Comparison of ENCODE assay signal across 11 cellular contexts in genomic region chr4:119785963-119786362, GRCh38.
A peak's percentile ranks its signal among the peaks of the same experiment; 100 is the strongest.
DNase-seq lines count a peak whose midpoint lies in the region; ATAC-seq, FAIRE-seq and TF ChIP-seq lines count a peak whose summit lies in the region.
"Had no signal": no experiment of that assay in that cellular context is flagged by ENCODE, and none has a peak within 500 bp of the region (broad histone marks: within the 10 kb centered on the region; RNA-seq: fewer than 3 reads in every experiment).

No MANE protein-coding gene starts in this region.

- H3K27ac ChIP-seq in H1 (ENCODE audit: low read depth, low read length) (no peak overlapping the region), osteoblast (ENCODE audit: low read depth, low read length) (no peak overlapping the region), spleen (no peak overlapping the region)
- H3K27ac ChIP-seq: vagina had no signal

- no peak for ATAC-seq in GM19324 (IDR thresholded peaks at IDR 0.05; ENCODE audit: low FRiP score, unreplicated experiment)

- no peaks in the 10 kb centered on the region for H3K4me1 ChIP-seq in Loucy (ENCODE audit: insufficient read depth, low read length, poor library complexity, severe bottlenecking)
- peaks cover 0 to 4% (median 2%) of the 10 kb centered on the region in 4 experiments; a peak in 2 of 7 replicates for H3K4me1 ChIP-seq in H1 (replicated peaks in 1 of 4; ENCODE audit: control insufficient read depth in 3 of 4, insufficient read depth in 4 of 4, low read length in 3 of 4)
- peaks cover 1% of the 10 kb centered on the region for H3K4me1 ChIP-seq in osteoblast (ENCODE audit: insufficient read depth, low read length)
- no peaks in the 10 kb centered on the region for H3K4me1 ChIP-seq in spleen
- H3K4me1 ChIP-seq: vagina had no signal

- H2BK20ac ChIP-seq in H1 (ENCODE audit: low read length) = no peak overlapping the region

- TF ChIP-seq POLR2A in H1 (IDR thresholded peaks at IDR 0.05; ENCODE audit: control extremely low read depth in 1 of 2, low read depth in 2 of 2, low read length in 2 of 2) = no peak
- no peak for TF ChIP-seq POLR2A in spleen (IDR thresholded peaks at IDR 0.05)

- H3K9me2 ChIP-seq in Loucy (replicated peaks; ENCODE audit: low read depth, low read length) = no peaks in the 10 kb centered on the region

- H3K79me2 ChIP-seq in Loucy (ENCODE audit: insufficient read depth, low read length) (no peaks in the 10 kb centered on the region), H1 (ENCODE audit: control insufficient read depth in 1 of 2, insufficient read depth in 2 of 2, low read length in 2 of 2) (no peaks in the 10 kb centered on the region), osteoblast (ENCODE audit: insufficient read depth, low read length) (no peaks in the 10 kb centered on the region)

- H3K36me3 ChIP-seq in Loucy (ENCODE audit: insufficient read depth, low read length) (no peaks in the 10 kb centered on the region), H1 (ENCODE audit: control insufficient read depth in 2 of 4, insufficient read depth in 4 of 4, low read length in 3 of 4) (no peaks in the 10 kb centered on the region), osteoblast (ENCODE audit: insufficient read depth, low read length) (no peaks in the 10 kb centered on the region), spleen (no peaks in the 10 kb centered on the region)
- H3K36me3 ChIP-seq: vagina had no signal

- no peaks in the 10 kb centered on the region for H3K79me1 ChIP-seq in H1 (ENCODE audit: low read depth, low read length)

- H2AFZ ChIP-seq in Loucy (ENCODE audit: low read length) (no peak overlapping the region), H1 (ENCODE audit: low read length) (no peak overlapping the region), osteoblast (ENCODE audit: low read length) (no peak overlapping the region)

- no peaks in the 10 kb centered on the region for H3K9me3 ChIP-seq in Loucy (ENCODE audit: insufficient read depth, low read depth, low read length)
- H3K9me3 ChIP-seq in H1 (ENCODE audit: insufficient read depth in 2 of 2, low read depth in 1 of 2, low read length in 1 of 2) = peaks cover 8 to 11% of the 10 kb centered on the region in 2 experiments; a peak in 3 of 4 replicates
- peaks cover 2% of the 10 kb centered on the region for H3K9me3 ChIP-seq in osteoblast (ENCODE audit: low read depth, low read length)
- peaks cover 0 to 18% (median 5%) of the 10 kb centered on the region in 8 donors for H3K9me3 ChIP-seq in spleen
- H3K9me3 ChIP-seq: vagina had no signal

- no peak overlapping the region for H3K4me3 ChIP-seq in Loucy (ENCODE audit: low read length, poor library complexity, severe bottlenecking)
- H3K4me3 ChIP-seq in H1 (ENCODE audit: extremely low read depth in 1 of 4, insufficient read depth in 2 of 4, low read depth in 3 of 4, low read length in 4 of 4) = no peak overlapping the region
- no peak overlapping the region for H3K4me3 ChIP-seq in osteoblast (ENCODE audit: insufficient read depth, low read length)
- H3K4me3 ChIP-seq in spleen = no peak overlapping the region
- H3K4me3 ChIP-seq: vagina had no signal

- no peak overlapping the region for H3K4me2 ChIP-seq in Loucy (ENCODE audit: low read depth, low read length, poor library complexity, severe bottlenecking)
- H3K4me2 ChIP-seq in H1 (ENCODE audit: insufficient read depth in 1 of 2, low read depth in 2 of 2, low read length in 2 of 2) = no peak overlapping the region
- no peak overlapping the region for H3K4me2 ChIP-seq in osteoblast (ENCODE audit: insufficient read depth, low read length)

- H2BK12ac ChIP-seq in H1 (ENCODE audit: low read depth, low read length) = no peak overlapping the region

- intact Hi-C loops in spleen (cut with DNase I; ENCODE audit: low total_unique reads) (no loop called here), posterior vena cava (cut with DNase I) (no loop called here)

- no peaks in the 10 kb centered on the region for H4K20me1 ChIP-seq in Loucy (ENCODE audit: insufficient read depth, low read length, poor library complexity, severe bottlenecking)
- no peaks in the 10 kb centered on the region for H4K20me1 ChIP-seq in H1 (replicated peaks in 1 of 2; ENCODE audit: control insufficient read depth in 1 of 2, insufficient read depth in 2 of 2, low read length in 2 of 2)
- H4K20me1 ChIP-seq in osteoblast (ENCODE audit: insufficient read depth, low read length) = no peaks in the 10 kb centered on the region

- no peak overlapping the region for H4K5ac ChIP-seq in H1 (ENCODE audit: insufficient read length, low read depth, low read length)

- no peak overlapping the region for H3K23ac ChIP-seq in H1 (ENCODE audit: insufficient read length)

- H3K9ac ChIP-seq in Loucy (ENCODE audit: low read depth, low read length, poor library complexity, severe bottlenecking) = no peak overlapping the region
- no peak overlapping the region for H3K9ac ChIP-seq in H1 (replicated peaks in 1 of 4; ENCODE audit: extremely low read depth in 1 of 4, low read depth in 3 of 4, low read length in 3 of 4)

- H3K27me3 ChIP-seq in Loucy (ENCODE audit: insufficient read depth, low read length, poor library complexity, severe bottlenecking) (no peaks in the 10 kb centered on the region), H1 (replicated peaks in 1 of 4; ENCODE audit: control insufficient read depth in 3 of 4, extremely low read depth in 1 of 4, insufficient read depth in 3 of 4, low read length in 3 of 4) (no peaks in the 10 kb centered on the region), osteoblast (ENCODE audit: insufficient read depth, low read length) (no peaks in the 10 kb centered on the region), spleen (replicated peaks in 1 of 7) (no peaks in the 10 kb centered on the region)
- H3K27me3 ChIP-seq: vagina had no signal

- H2BK15ac ChIP-seq in H1 (ENCODE audit: low read length) = no peak overlapping the region

- peak; percentile 38; the same call in 1 of the 2 replicates for TF ChIP-seq CTCF in Loucy (conservative IDR thresholded peaks at IDR 0.05; ENCODE audit: low read length)
- peak in 2 of 3 experiments; percentile 21 to 42; a peak in 2 of 4 replicates for TF ChIP-seq CTCF in H1 (IDR thresholded peaks at IDR 0.05; ENCODE audit: control extremely low read depth in 1 of 3, insufficient read depth in 1 of 3, low read depth in 1 of 3, low read length in 3 of 3)
- peak; percentile 43 for TF ChIP-seq CTCF in osteoblast (IDR thresholded peaks at IDR 0.05; ENCODE audit: extremely low read depth, low read depth, low read length)
- peak in 2 of 11 experiments; percentile 6 to 20 for TF ChIP-seq CTCF in spleen (IDR thresholded peaks at IDR 0.05 in 8 of 11, conservative IDR thresholded peaks at IDR 0.05 in 3 of 11)

- no peak overlapping the region for H3K14ac ChIP-seq in H1 (ENCODE audit: insufficient read length)

- peak; percentile 74 for FAIRE-seq in H1 (lab: Jason Lieb, UNC)

- no peak for TF ChIP-seq EP300 in H1 (IDR thresholded peaks at IDR 0.05; ENCODE audit: borderline replicate concordance in 1 of 2, low read depth in 2 of 2, low read length in 2 of 2)

- no peak overlapping the region for H3K18ac ChIP-seq in H1 (ENCODE audit: extremely low read depth, low read length)

- no peak overlapping the region for H2BK5ac ChIP-seq in H1 (ENCODE audit: low read depth, low read length)

- H4K91ac ChIP-seq in H1 (replicated peaks; ENCODE audit: insufficient read length, low read length) = no peak overlapping the region

- no peaks in the 10 kb centered on the region for H3F3A ChIP-seq in Loucy (ENCODE audit: low read depth)

- H3K56ac ChIP-seq in H1 (replicated peaks; ENCODE audit: insufficient read length, low read depth, low read length) = no peak overlapping the region

- no peak overlapping the region for H2BK120ac ChIP-seq in H1 (replicated peaks; ENCODE audit: low read depth, low read length)

- H4K8ac ChIP-seq in H1 (ENCODE audit: extremely low read depth, insufficient read depth, low read length) = no peak overlapping the region

- H3K4ac ChIP-seq in H1 (replicated peaks; ENCODE audit: insufficient read length, low read depth, low read length) = no peak overlapping the region

- no peak overlapping the region for H2AK5ac ChIP-seq in H1 (ENCODE audit: low read depth, low read length)

- TF ChIP-seq RAD21 in H1 (IDR thresholded peaks at IDR 0.05 in 1 of 2, conservative IDR thresholded peaks at IDR 0.05 in 1 of 2; ENCODE audit: low read depth in 2 of 2, low read length in 2 of 2) = peak; percentile 74 to 75

- POLR2A ChIA-PET in H1 (lab: Charles Lee; ENCODE audit: partially characterized antibody) = no interaction called here

- CTCF ChIA-PET in H1 (lab: Charles Lee; ENCODE audit: partially characterized antibody) = interaction anchor here (0.7 to 1.5 kb wide), 6 partner anchors 12 to 227 kb away, joined by 3 to 7 read pairs (median 4); partner anchors contain the start of gene PDE5A

- peak; percentile 2 for DNase-seq in Daoy (ENCODE audit: low read depth)
- no peak for DNase-seq in H1 (ENCODE audit: low read depth in 1 of 2, low spot score in 2 of 2)
- DNase-seq in osteoblast (ENCODE audit: insufficient read length, low spot score, missing footprints) = no peak
- no peak for DNase-seq in hippocampal formation (lab: John Stamatoyannopoulos, UW)
- DNase-seq in spleen = no peak
- DNase-seq in posterior vena cava (ENCODE audit: low spot score) = no peak
- DNase-seq: activated naive CD8-positive, alpha-beta T cell treated with anti-CD3 and anti-CD28 coated beads for 36 hours; T-helper 1 cell had no signal

- H3K23me2 ChIP-seq in H1 (ENCODE audit: low read depth, low read length) = no peaks in the 10 kb centered on the region

TF ChIP-seq in H1, 55 proteins besides CTCF, POLR2A, EP300 and RAD21:
- TF ChIP-seq NANOG (IDR thresholded peaks at IDR 0.05; ENCODE audit: insufficient read depth, low read depth, low read length, poor library complexity, severe bottlenecking) (no peak), RFX5 (IDR thresholded peaks at IDR 0.05; ENCODE audit: borderline replicate concordance, low read depth, low read length) (no peak), ZNF274 (IDR thresholded peaks at IDR 0.05; ENCODE audit: borderline replicate concordance, extremely low read depth, low read length) (no peak), SIX5 (IDR thresholded peaks at IDR 0.05; ENCODE audit: low read depth, low read length) (no peak), HDAC6 (IDR thresholded peaks at IDR 0.05; ENCODE audit: low read depth, low read length) (no peak), RNF2 (IDR thresholded peaks at IDR 0.05; ENCODE audit: borderline replicate concordance, low read depth, low read length, missing control alignments, poor library complexity, severe bottlenecking) (no peak)
TF ChIP-seq in H1: peak in this region for 0.
